Comparison of ENCODE assay signal across 8 cellular contexts in the genomic region with DNA sequence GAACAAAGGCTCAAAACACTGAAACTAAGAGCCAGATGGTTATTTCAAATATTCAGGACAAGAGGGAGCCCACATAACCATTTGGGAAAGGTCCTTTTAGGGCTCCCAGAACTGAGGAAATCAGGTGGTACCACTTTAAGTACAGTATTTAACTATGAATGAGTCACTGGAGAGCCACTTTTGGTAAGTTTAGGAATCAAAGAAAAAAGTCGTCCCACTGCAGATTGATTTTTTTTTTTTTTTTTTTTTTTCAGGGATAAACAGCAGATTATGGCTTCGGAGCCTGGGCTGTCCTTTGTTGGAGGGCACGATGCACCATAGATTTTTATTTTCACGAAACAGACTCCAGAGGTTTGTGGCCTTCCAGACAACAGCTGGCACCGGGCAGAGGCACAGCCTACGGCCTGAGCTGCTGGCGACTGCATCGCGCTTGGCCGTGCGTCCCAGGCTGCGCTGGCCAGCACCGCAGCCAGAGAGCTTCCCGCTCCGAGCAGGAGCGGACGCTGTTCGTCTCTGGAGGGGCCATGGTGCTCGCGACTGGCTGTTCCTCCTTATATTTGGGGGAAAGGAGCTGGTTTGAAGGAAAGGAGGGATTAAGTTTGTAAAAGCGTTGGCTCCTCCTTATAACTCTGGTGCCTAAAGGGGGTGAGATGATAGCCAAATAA.
DNase-seq lines count a peak whose midpoint lies in the region; ATAC-seq and TF ChIP-seq lines count a peak whose summit lies in the region.

No MANE protein-coding gene starts in this region.

- TF ChIP-seq EP300 in suprapubic skin (IDR thresholded peaks at IDR 0.05): no peak

- H3K36me3 ChIP-seq in kidney epithelial cell (ENCODE audit: control insufficient read depth, insufficient read depth, low read length) (no peaks in the 10 kb centered on the region), suprapubic skin (no peaks in the 10 kb centered on the region)

- DNase-seq in EH (ENCODE audit: low read depth): peak; percentile 49
- peak; percentile 48 for DNase-seq in M059J (ENCODE audit: low read depth)
- DNase-seq in brain pericyte (ENCODE audit: low read depth, low spot score): peak; percentile 20
- DNase-seq in kidney epithelial cell (ENCODE audit: low read depth): no peak
- no peak for DNase-seq in suprapubic skin (ENCODE audit: low spot score in 2 of 2)
- no peak for DNase-seq in ureter (ENCODE audit: low spot score)
- no peak for DNase-seq in NCI-H510A (lab: John Stamatoyannopoulos, UW)

- no peak for TF ChIP-seq CTCF in kidney epithelial cell (IDR thresholded peaks at IDR 0.05; ENCODE audit: insufficient read depth, low read length, poor library complexity, severe bottlenecking)
- TF ChIP-seq CTCF in suprapubic skin (IDR thresholded peaks at IDR 0.05): no peak

- H3K4me3 ChIP-seq in kidney epithelial cell (ENCODE audit: low read depth, low read length): peak overlapping the region; percentile 45
- H3K4me3 ChIP-seq in suprapubic skin: peak overlapping the region; percentile 63

- ATAC-seq in HG03135 (IDR thresholded peaks at IDR 0.05; ENCODE audit: unreplicated experiment): no peak

- 1% methylated on average over 21 of the region's 21 CpGs for WGBS in suprapubic skin

- H3K27me3 ChIP-seq in kidney epithelial cell (ENCODE audit: control insufficient read depth, insufficient read depth, low read length): peaks cover 2% of the 10 kb centered on the region
- peaks cover 37% of the 10 kb centered on the region for H3K27me3 ChIP-seq in suprapubic skin

- no peak overlapping the region for H3K27ac ChIP-seq in suprapubic skin

- no peaks in the 10 kb centered on the region for H3K9me3 ChIP-seq in suprapubic skin

- TF ChIP-seq POLR2A in suprapubic skin (IDR thresholded peaks at IDR 0.05): no peak

- peaks cover 23% of the 10 kb centered on the region for H3K4me1 ChIP-seq in suprapubic skin

Comparison
In these comparisons a context has a peak if more than half of its experiments do, and no peak if none do; other contexts are left out.
1. DNase-seq: peak in EH (single experiment), M059J (single experiment) and brain pericyte (single experiment); none in kidney epithelial cell (single experiment), suprapubic skin (0 of 2), ureter (single experiment) and NCI-H510A (single experiment).